ENCODE assay signal across 1 cellular context in the genomic region with DNA sequence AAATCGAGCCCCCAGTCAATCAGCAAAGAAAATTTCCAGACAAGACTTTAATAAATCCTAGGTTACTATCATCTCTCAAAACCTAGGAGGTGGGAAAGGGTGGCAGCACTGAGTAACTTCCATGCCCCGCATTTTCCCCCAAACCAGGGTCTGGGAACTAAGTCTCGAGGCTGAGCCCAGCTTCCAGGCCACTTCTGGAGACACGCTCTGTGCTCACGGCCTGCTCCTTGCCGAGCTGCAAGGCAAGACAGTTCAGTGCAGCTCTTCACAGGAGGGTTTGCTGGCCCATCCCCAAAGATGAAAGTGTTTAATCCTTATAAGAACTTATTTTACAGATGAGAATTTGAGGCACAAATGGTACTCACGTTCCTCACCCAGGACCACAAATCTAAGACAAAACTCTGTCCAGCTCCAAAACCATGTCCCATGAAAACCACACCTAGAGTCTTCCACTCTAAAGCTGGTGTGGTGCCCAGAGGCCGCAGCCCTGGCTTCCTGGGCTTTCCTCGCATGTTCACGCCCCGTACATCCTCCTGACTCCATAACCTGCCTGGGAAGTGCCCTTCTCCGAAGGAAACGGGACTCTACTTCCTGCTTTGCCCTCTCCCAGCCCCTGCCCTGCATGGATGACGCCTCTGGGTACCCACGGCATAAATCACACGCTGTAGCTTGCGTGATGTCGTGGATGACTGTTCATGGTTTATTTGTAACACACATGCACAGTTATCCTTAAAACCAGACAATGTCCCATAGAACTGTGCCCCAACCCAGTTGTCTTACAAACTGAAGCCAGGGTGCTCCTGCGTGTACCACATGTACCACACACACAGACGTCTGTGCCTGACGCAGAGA.
TF ChIP-seq lines count a peak whose summit lies in the region.

No MANE protein-coding gene starts in this region.

TF ChIP-seq in WTC11, 78 proteins besides CTCF, POLR2A, EP300 and RAD21 (continued from another document):
- TF ChIP-seq, protein P1, sequence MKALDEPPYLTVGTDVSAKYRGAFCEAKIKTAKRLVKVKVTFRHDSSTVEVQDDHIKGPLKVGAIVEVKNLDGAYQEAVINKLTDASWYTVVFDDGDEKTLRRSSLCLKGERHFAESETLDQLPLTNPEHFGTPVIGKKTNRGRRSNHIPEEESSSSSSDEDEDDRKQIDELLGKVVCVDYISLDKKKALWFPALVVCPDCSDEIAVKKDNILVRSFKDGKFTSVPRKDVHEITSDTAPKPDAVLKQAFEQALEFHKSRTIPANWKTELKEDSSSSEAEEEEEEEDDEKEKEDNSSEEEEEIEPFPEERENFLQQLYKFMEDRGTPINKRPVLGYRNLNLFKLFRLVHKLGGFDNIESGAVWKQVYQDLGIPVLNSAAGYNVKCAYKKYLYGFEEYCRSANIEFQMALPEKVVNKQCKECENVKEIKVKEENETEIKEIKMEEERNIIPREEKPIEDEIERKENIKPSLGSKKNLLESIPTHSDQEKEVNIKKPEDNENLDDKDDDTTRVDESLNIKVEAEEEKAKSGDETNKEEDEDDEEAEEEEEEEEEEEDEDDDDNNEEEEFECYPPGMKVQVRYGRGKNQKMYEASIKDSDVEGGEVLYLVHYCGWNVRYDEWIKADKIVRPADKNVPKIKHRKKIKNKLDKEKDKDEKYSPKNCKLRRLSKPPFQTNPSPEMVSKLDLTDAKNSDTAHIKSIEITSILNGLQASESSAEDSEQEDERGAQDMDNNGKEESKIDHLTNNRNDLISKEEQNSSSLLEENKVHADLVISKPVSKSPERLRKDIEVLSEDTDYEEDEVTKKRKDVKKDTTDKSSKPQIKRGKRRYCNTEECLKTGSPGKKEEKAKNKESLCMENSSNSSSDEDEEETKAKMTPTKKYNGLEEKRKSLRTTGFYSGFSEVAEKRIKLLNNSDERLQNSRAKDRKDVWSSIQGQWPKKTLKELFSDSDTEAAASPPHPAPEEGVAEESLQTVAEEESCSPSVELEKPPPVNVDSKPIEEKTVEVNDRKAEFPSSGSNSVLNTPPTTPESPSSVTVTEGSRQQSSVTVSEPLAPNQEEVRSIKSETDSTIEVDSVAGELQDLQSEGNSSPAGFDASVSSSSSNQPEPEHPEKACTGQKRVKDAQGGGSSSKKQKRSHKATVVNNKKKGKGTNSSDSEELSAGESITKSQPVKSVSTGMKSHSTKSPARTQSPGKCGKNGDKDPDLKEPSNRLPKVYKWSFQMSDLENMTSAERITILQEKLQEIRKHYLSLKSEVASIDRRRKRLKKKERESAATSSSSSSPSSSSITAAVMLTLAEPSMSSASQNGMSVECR (CRISPR knock-in tag; IDR thresholded peaks at IDR 0.05; ENCODE audit: borderline replicate concordance) = no peak
- no peak for TF ChIP-seq SOX15 (CRISPR knock-in tag; IDR thresholded peaks at IDR 0.05)
- TF ChIP-seq, protein P2, sequence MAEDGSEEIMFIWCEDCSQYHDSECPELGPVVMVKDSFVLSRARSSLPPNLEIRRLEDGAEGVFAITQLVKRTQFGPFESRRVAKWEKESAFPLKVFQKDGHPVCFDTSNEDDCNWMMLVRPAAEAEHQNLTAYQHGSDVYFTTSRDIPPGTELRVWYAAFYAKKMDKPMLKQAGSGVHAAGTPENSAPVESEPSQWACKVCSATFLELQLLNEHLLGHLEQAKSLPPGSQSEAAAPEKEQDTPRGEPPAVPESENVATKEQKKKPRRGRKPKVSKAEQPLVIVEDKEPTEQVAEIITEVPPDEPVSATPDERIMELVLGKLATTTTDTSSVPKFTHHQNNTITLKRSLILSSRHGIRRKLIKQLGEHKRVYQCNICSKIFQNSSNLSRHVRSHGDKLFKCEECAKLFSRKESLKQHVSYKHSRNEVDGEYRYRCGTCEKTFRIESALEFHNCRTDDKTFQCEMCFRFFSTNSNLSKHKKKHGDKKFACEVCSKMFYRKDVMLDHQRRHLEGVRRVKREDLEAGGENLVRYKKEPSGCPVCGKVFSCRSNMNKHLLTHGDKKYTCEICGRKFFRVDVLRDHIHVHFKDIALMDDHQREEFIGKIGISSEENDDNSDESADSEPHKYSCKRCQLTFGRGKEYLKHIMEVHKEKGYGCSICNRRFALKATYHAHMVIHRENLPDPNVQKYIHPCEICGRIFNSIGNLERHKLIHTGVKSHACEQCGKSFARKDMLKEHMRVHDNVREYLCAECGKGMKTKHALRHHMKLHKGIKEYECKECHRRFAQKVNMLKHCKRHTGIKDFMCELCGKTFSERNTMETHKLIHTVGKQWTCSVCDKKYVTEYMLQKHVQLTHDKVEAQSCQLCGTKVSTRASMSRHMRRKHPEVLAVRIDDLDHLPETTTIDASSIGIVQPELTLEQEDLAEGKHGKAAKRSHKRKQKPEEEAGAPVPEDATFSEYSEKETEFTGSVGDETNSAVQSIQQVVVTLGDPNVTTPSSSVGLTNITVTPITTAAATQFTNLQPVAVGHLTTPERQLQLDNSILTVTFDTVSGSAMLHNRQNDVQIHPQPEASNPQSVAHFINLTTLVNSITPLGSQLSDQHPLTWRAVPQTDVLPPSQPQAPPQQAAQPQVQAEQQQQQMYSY (CRISPR knock-in tag; IDR thresholded peaks at IDR 0.05) = no peak
- no peak for TF ChIP-seq FOXJ3 (CRISPR knock-in tag; IDR thresholded peaks at IDR 0.05; ENCODE audit: borderline replicate concordance)
- TF ChIP-seq, protein P3, sequence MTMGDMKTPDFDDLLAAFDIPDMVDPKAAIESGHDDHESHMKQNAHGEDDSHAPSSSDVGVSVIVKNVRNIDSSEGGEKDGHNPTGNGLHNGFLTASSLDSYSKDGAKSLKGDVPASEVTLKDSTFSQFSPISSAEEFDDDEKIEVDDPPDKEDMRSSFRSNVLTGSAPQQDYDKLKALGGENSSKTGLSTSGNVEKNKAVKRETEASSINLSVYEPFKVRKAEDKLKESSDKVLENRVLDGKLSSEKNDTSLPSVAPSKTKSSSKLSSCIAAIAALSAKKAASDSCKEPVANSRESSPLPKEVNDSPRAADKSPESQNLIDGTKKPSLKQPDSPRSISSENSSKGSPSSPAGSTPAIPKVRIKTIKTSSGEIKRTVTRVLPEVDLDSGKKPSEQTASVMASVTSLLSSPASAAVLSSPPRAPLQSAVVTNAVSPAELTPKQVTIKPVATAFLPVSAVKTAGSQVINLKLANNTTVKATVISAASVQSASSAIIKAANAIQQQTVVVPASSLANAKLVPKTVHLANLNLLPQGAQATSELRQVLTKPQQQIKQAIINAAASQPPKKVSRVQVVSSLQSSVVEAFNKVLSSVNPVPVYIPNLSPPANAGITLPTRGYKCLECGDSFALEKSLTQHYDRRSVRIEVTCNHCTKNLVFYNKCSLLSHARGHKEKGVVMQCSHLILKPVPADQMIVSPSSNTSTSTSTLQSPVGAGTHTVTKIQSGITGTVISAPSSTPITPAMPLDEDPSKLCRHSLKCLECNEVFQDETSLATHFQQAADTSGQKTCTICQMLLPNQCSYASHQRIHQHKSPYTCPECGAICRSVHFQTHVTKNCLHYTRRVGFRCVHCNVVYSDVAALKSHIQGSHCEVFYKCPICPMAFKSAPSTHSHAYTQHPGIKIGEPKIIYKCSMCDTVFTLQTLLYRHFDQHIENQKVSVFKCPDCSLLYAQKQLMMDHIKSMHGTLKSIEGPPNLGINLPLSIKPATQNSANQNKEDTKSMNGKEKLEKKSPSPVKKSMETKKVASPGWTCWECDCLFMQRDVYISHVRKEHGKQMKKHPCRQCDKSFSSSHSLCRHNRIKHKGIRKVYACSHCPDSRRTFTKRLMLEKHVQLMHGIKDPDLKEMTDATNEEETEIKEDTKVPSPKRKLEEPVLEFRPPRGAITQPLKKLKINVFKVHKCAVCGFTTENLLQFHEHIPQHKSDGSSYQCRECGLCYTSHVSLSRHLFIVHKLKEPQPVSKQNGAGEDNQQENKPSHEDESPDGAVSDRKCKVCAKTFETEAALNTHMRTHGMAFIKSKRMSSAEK (CRISPR knock-in tag; IDR thresholded peaks at IDR 0.05; ENCODE audit: borderline replicate concordance) = no peak
- TF ChIP-seq TEAD4 (CRISPR knock-in tag; IDR thresholded peaks at IDR 0.05) = no peak
- no peak for TF ChIP-seq CREB1 (CRISPR knock-in tag; IDR thresholded peaks at IDR 0.05)
- TF ChIP-seq, protein P4, sequence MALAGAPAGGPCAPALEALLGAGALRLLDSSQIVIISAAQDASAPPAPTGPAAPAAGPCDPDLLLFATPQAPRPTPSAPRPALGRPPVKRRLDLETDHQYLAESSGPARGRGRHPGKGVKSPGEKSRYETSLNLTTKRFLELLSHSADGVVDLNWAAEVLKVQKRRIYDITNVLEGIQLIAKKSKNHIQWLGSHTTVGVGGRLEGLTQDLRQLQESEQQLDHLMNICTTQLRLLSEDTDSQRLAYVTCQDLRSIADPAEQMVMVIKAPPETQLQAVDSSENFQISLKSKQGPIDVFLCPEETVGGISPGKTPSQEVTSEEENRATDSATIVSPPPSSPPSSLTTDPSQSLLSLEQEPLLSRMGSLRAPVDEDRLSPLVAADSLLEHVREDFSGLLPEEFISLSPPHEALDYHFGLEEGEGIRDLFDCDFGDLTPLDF (CRISPR knock-in tag; IDR thresholded peaks at IDR 0.05) = no peak
- no peak for TF ChIP-seq NFYB (CRISPR knock-in tag; conservative IDR thresholded peaks at IDR 0.05; ENCODE audit: low read depth)
- no peak for TF ChIP-seq HMGA2 (CRISPR knock-in tag; IDR thresholded peaks at IDR 0.05)
- no peak for TF ChIP-seq ZNF423 (CRISPR knock-in tag; IDR thresholded peaks at IDR 0.05)
